In genomic region chr20:49833483-49833882, GRCh38 we compare ENCODE assay signal across 17 cellular contexts.
"Had no signal": no experiment of that assay in that cellular context is flagged by ENCODE, and none has a peak within 500 bp of the region (broad histone marks: within the 10 kb centered on the region; RNA-seq: fewer than 3 reads in every experiment).

No MANE protein-coding gene starts in this region.

- ATAC-seq: activated CD8-positive, alpha-beta T cell treated with anti-CD3 and anti-CD28 coated beads, Interleukin-2, amount 10 ng/mL, durations not matched to agents 7 days and 5 days; activated T-cell treated with anti-CD3 and anti-CD28 coated beads, Interleukin-2, amount 50 U/mL, for 72 hours; left ventricle myocardium superior; sciatic nerve had no signal

- DNase-seq: activated CD4-positive, alpha-beta T cell treated with anti-CD3 and anti-CD28 coated beads for 4 hours; activated CD8-positive, alpha-beta memory T cell treated with anti-CD3 and anti-CD28 coated beads, Interleukin-2, amount 50 U/mL, for 4 hours; activated CD8-positive, alpha-beta T cell treated with anti-CD3 and anti-CD28 coated beads, Interleukin-2, amount 10 ng/mL, durations not matched to agents 7 days and 5 days; activated gamma-delta T cell treated with Interleukin-2 at 50 U/mL for 16 hours; activated naive CD8-positive, alpha-beta T cell treated with anti-CD3 and anti-CD28 coated beads for 36 hours; activated T-cell treated with anti-CD3 and anti-CD28 coated beads, Interleukin-2, amount 50 U/mL, for 72 hours; cortex of kidney; effector CD4-positive, alpha-beta T cell; esophagus squamous epithelium; glutamatergic neuron; kidney glomerular epithelial cell; left ventricle myocardium superior; nephron progenitor cell; psoas muscle; stimulated activated CD4-positive, alpha-beta T cell treated with anti-CD3 and anti-CD28 coated beads, Interleukin-1b, Interleukin-23, amount 100 ng/mL, for 48 hours; T-helper 9 cell had no signal

- H3K27me3 ChIP-seq: esophagus squamous epithelium had no signal

- H3K4me3 ChIP-seq: esophagus squamous epithelium, psoas muscle had no signal

- H3K9me3 ChIP-seq: esophagus squamous epithelium, psoas muscle had no signal

- H3K4me1 ChIP-seq: psoas muscle had no signal

- H3K27ac ChIP-seq: psoas muscle had no signal
